In the genomic region with DNA sequence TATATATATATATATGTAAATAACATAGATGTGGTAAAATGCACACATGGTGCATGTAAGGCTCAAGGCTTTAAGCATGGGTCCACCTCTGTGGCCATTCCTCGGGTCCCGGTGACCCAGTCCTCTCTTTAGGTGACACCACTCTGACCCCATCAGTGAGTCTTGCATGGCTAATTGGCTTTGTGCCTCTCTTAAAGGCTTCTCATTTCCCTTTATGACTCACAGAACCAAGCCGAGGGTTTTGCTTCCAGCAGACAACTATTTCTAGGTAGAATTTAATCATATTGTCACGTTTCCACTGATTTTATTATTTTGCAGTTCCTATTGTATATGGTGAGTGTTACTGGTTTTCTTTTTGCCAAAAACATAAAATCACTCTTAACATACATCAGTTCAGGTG, we compare ENCODE assay signal across 10 cellular contexts. TPM values are rescaled to one million over a fixed set of nuclear protein-coding genes. Genes with fewer than 3 reads are reported as not detected.
DNase-seq lines count a peak whose midpoint lies in the region; ATAC-seq, FAIRE-seq and TF ChIP-seq lines count a peak whose summit lies in the region.
"Had no signal": no experiment of that assay in that cellular context is flagged by ENCODE, and none has a peak within 500 bp of the region (broad histone marks: within the 10 kb centered on the region; RNA-seq: fewer than 3 reads in every experiment).

No MANE protein-coding gene starts in this region.

- H3K27me3 ChIP-seq in BE2C: peaks cover 11% of the 10 kb centered on the region; the same call in 1 of the 2 replicates

- FAIRE-seq in GM18507 (lab: Jason Lieb, UNC): peak; percentile 91

- no peaks in the 10 kb centered on the region for H3K36me3 ChIP-seq in BE2C

- no peaks in the 10 kb centered on the region for H3K4me1 ChIP-seq in BE2C

- no peak for TF ChIP-seq CTCF in BE2C (IDR thresholded peaks at IDR 0.05; ENCODE audit: low read depth, low read length)

- H3K4me3 ChIP-seq in BE2C (ENCODE audit: low read depth, low read length): no peak overlapping the region

- DNase-seq in GM18507 (ENCODE audit: extremely low spot score, insufficient read length, low read depth) (no peak), MV-4-11 (lab: John Stamatoyannopoulos, UW) (peak; percentile 69), kidney glomerular epithelial cell (lab: John Stamatoyannopoulos, UW) (peak; percentile 20), BE2C (no peak), NCI-H1092 (lab: John Stamatoyannopoulos, UW) (no peak)
- DNase-seq: GF-D8, NCI-H2227 treated with DMSO at 0.1 percent for 48 hours had no signal

- ATAC-seq in HG02610 (IDR thresholded peaks at IDR 0.05; ENCODE audit: unreplicated experiment) (peak; percentile 51), HG02623 (IDR thresholded peaks at IDR 0.05; ENCODE audit: unreplicated experiment) (no peak), GM18873 (IDR thresholded peaks at IDR 0.05; ENCODE audit: low FRiP score, unreplicated experiment) (no peak)

- H3K9me3 ChIP-seq in BE2C: no peaks in the 10 kb centered on the region

RNA-seq across cellular contexts. Expression of a gene that starts 59.7 kb away (rescaled TPM):
- polyA plus RNA-seq in BE2C (2012; ENCODE audit: insufficient read depth, insufficient read length, low read depth): not detected

Comparison
In these comparisons a context has a peak if more than half of its experiments do, and no peak if none do; other contexts are left out.
1. DNase-seq: peak in MV-4-11 (single experiment) and kidney glomerular epithelial cell (single experiment); none in GM18507 (single experiment), BE2C (single experiment) and NCI-H1092 (single experiment).